In the genomic region with DNA sequence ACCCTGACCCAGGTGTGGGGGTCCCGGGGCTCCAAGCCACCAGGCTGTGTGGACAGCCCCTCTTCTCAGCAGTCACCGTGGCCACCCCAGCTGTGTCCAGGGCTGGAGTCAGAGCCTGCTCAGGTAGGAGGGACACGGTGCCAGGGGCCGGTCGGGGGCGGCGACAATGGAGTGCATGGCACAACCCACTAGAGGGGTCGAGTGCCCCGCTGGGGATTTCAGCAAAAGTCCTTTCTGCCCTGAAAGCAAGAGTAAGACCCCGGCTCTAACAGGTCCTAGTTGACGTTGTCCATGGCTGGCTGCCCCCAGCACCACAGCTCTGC, we compare ENCODE assay signal across 1 cellular context.
A peak's percentile ranks its signal among the peaks of the same experiment; 100 is the strongest.
TF ChIP-seq lines count a peak whose summit lies in the region.

No MANE protein-coding gene starts in this region.

TF ChIP-seq in K562, 482 proteins besides CTCF, POLR2A, EP300 and RAD21:
- TF ChIP-seq POLR2G (IDR thresholded peaks at IDR 0.05; ENCODE audit: low read depth, low read length) (peak; percentile 55), ZNF507 (tag; conservative IDR thresholded peaks at IDR 0.05) (no peak)
- TF ChIP-seq, protein P1, sequence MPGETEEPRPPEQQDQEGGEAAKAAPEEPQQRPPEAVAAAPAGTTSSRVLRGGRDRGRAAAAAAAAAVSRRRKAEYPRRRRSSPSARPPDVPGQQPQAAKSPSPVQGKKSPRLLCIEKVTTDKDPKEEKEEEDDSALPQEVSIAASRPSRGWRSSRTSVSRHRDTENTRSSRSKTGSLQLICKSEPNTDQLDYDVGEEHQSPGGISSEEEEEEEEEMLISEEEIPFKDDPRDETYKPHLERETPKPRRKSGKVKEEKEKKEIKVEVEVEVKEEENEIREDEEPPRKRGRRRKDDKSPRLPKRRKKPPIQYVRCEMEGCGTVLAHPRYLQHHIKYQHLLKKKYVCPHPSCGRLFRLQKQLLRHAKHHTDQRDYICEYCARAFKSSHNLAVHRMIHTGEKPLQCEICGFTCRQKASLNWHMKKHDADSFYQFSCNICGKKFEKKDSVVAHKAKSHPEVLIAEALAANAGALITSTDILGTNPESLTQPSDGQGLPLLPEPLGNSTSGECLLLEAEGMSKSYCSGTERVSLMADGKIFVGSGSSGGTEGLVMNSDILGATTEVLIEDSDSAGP (CRISPR knock-in tag; IDR thresholded peaks at IDR 0.05) = no peak
TF ChIP-seq in K562: peak in this region for 1.
